In the genomic region with DNA sequence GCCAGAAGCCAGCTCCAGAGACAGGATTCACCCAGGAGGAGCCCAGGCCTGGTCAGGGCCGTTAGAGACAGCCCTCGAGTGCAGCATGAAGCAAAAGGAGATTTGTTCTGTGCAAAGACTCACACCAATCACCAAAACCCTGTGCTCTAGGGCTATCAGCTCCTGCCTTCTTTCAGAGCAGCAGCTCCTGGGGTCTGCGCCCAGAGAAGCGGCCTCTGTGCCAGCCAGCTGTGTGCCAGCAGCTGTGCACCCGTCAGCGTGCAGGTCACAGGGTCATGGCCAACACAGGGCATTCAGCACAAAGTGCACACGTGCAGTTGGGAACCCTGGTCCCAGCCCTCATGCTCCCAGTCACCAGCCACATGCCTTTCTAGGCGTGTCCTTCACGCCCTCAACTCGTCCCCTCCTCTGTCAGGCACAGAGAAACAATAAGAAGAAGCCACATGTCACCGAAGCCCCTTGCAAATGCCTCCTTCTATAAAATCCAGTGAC, we compare ENCODE assay signal across 10 cellular contexts. TPM values are rescaled to one million over a fixed set of nuclear protein-coding genes. Genes with fewer than 3 reads are reported as not detected.
DNase-seq lines count a peak whose midpoint lies in the region; ATAC-seq and TF ChIP-seq lines count a peak whose summit lies in the region.
"Had no signal": no experiment of that assay in that cellular context is flagged by ENCODE, and none has a peak within 500 bp of the region (broad histone marks: within the 10 kb centered on the region; RNA-seq: fewer than 3 reads in every experiment).

No MANE protein-coding gene starts in this region.

- WGBS in heart left ventricle, 4 donors, result 54 to 70% (median 64%) methylated on average over 11 of the region's 11 CpGs

- no peak overlapping the region for H3K4me3 ChIP-seq in heart left ventricle
- H3K4me3 ChIP-seq in BE2C (ENCODE audit: low read depth, low read length), result no peak overlapping the region

- intact Hi-C loops in heart left ventricle (cut with DNase I) (no loop called here), posterior vena cava (cut with DNase I) (no loop called here)

- H3K27ac ChIP-seq in RWPE1 (peak overlapping the region; percentile 67), heart left ventricle (peak overlapping the region in 2 of 12 donors; percentile 24 to 41)
- H3K27ac ChIP-seq: VCaP had no signal

- H3K36me3 ChIP-seq in heart left ventricle (peaks cover 5 to 27% (median 20%) of the 10 kb centered on the region in 9 donors), BE2C (peaks cover 15% of the 10 kb centered on the region)

- TF ChIP-seq CTCF in RWPE1 (conservative IDR thresholded peaks at IDR 0.05; ENCODE audit: low read depth) (no peak), heart left ventricle (IDR thresholded peaks at IDR 0.05) (no peak), BE2C (IDR thresholded peaks at IDR 0.05; ENCODE audit: low read depth, low read length) (no peak)

- CTCF ChIA-PET in RWPE1 (lab: Yijun Ruan, JAX), result no interaction called here

- DNase-seq in AG20443 (ENCODE audit: low spot score) (peak; percentile 33), RWPE1 (ENCODE audit: low spot score) (no peak), heart left ventricle (peak in 1 of 5 donors; percentile 17), posterior vena cava (ENCODE audit: low spot score) (peak; percentile 63), occipital lobe (lab: John Stamatoyannopoulos, UW) (no peak), NCI-H526 treated with DMSO at 0.1 percent for 48 hours (lab: John Stamatoyannopoulos, UW) (no peak), BE2C (no peak)
- DNase-seq: CD4-positive, alpha-beta memory T cell had no signal

- no peak for TF ChIP-seq POLR2A in heart left ventricle (IDR thresholded peaks at IDR 0.05)

- H3K9me3 ChIP-seq in heart left ventricle, result no peaks in the 10 kb centered on the region
- H3K9me3 ChIP-seq in BE2C, result no peaks in the 10 kb centered on the region

- H3K4me1 ChIP-seq in heart left ventricle, result peaks cover 0 to 62% (median 42%) of the 10 kb centered on the region in 12 donors
- peaks cover 8% of the 10 kb centered on the region; the same call in 1 of the 2 replicates for H3K4me1 ChIP-seq in BE2C

- H3K27me3 ChIP-seq in heart left ventricle (no peaks in the 10 kb centered on the region), BE2C (no peaks in the 10 kb centered on the region)

- POLR2A ChIA-PET in RWPE1 (lab: Yijun Ruan, JAX; ENCODE audit: low non-redundant PET), result no interaction called here

- peak; percentile 30 to 46 (median 32) for ATAC-seq in heart left ventricle
- ATAC-seq in GM21447 (IDR thresholded peaks at IDR 0.05; ENCODE audit: unreplicated experiment), result no peak

RNA-seq across cellular contexts. Expression of a gene that starts 49.3 kb away (rescaled TPM):
- 10 to 100 TPM; 10.1 to 24.8 (median 14.6) TPM for total RNA-seq in heart left ventricle
- 1 to 10 TPM; 4.8 to 4.9 TPM for polyA plus RNA-seq in heart left ventricle
- 10 to 100 TPM; 24.3 to 32.5 TPM for total RNA-seq in posterior vena cava
- 15.0 TPM for total RNA-seq in occipital lobe
- polyA plus RNA-seq in BE2C (2012; ENCODE audit: insufficient read depth, insufficient read length, low read depth), result 11.1 TPM

Comparison
In these comparisons a context has a peak if more than half of its experiments do, and no peak if none do; other contexts are left out.
1. DNase-seq: peak in AG20443 (single experiment) and posterior vena cava (single experiment); none in RWPE1 (single experiment), occipital lobe (single experiment), NCI-H526 treated with DMSO at 0.1 percent for 48 hours (single experiment) and BE2C (single experiment).